Comparison of ENCODE assay signal across 1 cellular context in the genomic region with DNA sequence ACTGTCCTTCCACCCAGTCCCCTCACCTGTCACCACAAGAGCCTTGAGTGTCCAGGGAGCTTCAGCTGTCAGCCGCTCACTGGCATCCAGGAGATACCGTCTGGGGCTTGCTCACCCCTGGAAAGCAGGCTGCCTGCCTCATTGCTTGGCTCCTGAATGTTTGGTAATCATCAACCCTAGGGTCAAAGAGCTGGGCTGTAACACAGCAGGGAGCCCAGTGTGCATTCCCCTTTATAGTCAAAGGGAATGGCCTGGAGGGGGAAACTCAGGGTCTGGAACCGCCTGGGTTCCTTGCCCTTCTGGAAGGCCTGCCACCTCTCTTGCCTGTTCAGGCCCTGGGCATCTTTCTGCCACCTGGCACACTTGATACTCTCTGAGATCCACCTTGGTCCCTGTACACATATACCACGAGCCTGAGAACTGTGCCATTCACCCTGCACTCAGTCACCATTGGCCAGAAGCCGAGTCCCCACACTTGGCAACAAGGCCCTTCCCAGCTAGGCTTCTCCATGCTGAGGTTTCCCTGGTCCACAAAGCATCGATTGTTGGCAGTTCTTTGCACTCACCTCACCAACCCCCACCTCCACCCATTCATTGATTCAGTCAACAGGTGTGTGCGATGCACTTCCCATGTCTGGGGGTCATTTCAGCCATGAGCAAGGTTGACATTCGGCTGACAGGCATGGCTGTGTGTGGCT.
A peak's percentile ranks its signal among the peaks of the same experiment; 100 is the strongest.
TF ChIP-seq lines count a peak whose summit lies in the region.

No MANE protein-coding gene starts in this region.

TF ChIP-seq in HepG2, 621 proteins besides CTCF, POLR2A, EP300 and RAD21 (continues in another document):
- no peak for TF ChIP-seq NKX3-1 (CRISPR knock-in tag; IDR thresholded peaks at IDR 0.05)
- no peak; the same call in none of the 2 replicates for TF ChIP-seq NRL (CRISPR knock-in tag; IDR thresholded peaks at IDR 0.05; ENCODE audit: borderline replicate concordance)
- no peak for TF ChIP-seq ZNF3 (CRISPR knock-in tag; IDR thresholded peaks at IDR 0.05)
- no peak for TF ChIP-seq ZNF138 (CRISPR knock-in tag; IDR thresholded peaks at IDR 0.05; ENCODE audit: low read depth)
- TF ChIP-seq HOXD1 (CRISPR knock-in tag; IDR thresholded peaks at IDR 0.05): no peak
- peak; percentile 19; the same call in 1 of the 2 replicates for TF ChIP-seq TBX2 (CRISPR knock-in tag; IDR thresholded peaks at IDR 0.05; ENCODE audit: borderline replicate concordance)
- TF ChIP-seq HCFC1 (IDR thresholded peaks at IDR 0.05; ENCODE audit: low read depth, low read length): no peak
- TF ChIP-seq GTF2F1 (IDR thresholded peaks at IDR 0.05; ENCODE audit: low read length): no peak
- no peak for TF ChIP-seq ZNF446 (CRISPR knock-in tag; IDR thresholded peaks at IDR 0.05)
- no peak; the same call in 1 of the 2 replicates for TF ChIP-seq SALL1 (CRISPR knock-in tag; IDR thresholded peaks at IDR 0.05)
- TF ChIP-seq, protein P1, sequence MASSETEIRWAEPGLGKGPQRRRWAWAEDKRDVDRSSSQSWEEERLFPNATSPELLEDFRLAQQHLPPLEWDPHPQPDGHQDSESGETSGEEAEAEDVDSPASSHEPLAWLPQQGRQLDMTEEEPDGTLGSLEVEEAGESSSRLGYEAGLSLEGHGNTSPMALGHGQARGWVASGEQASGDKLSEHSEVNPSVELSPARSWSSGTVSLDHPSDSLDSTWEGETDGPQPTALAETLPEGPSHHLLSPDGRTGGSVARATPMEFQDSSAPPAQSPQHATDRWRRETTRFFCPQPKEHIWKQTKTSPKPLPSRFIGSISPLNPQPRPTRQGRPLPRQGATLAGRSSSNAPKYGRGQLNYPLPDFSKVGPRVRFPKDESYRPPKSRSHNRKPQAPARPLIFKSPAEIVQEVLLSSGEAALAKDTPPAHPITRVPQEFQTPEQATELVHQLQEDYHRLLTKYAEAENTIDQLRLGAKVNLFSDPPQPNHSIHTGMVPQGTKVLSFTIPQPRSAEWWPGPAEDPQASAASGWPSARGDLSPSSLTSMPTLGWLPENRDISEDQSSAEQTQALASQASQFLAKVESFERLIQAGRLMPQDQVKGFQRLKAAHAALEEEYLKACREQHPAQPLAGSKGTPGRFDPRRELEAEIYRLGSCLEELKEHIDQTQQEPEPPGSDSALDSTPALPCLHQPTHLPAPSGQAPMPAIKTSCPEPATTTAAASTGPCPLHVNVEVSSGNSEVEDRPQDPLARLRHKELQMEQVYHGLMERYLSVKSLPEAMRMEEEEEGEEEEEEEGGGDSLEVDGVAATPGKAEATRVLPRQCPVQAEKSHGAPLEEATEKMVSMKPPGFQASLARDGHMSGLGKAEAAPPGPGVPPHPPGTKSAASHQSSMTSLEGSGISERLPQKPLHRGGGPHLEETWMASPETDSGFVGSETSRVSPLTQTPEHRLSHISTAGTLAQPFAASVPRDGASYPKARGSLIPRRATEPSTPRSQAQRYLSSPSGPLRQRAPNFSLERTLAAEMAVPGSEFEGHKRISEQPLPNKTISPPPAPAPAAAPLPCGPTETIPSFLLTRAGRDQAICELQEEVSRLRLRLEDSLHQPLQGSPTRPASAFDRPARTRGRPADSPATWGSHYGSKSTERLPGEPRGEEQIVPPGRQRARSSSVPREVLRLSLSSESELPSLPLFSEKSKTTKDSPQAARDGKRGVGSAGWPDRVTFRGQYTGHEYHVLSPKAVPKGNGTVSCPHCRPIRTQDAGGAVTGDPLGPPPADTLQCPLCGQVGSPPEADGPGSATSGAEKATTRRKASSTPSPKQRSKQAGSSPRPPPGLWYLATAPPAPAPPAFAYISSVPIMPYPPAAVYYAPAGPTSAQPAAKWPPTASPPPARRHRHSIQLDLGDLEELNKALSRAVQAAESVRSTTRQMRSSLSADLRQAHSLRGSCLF (CRISPR knock-in tag; IDR thresholded peaks at IDR 0.05; ENCODE audit: borderline replicate concordance): no peak
- TF ChIP-seq ZNF781 (CRISPR knock-in tag; IDR thresholded peaks at IDR 0.05; ENCODE audit: borderline replicate concordance, not compliant biosample characterization): no peak
- no peak for TF ChIP-seq ZNF552 (CRISPR knock-in tag; IDR thresholded peaks at IDR 0.05; ENCODE audit: borderline replicate concordance)
- TF ChIP-seq ZSCAN30 (CRISPR knock-in tag; IDR thresholded peaks at IDR 0.05): no peak
- TF ChIP-seq, protein P2, sequence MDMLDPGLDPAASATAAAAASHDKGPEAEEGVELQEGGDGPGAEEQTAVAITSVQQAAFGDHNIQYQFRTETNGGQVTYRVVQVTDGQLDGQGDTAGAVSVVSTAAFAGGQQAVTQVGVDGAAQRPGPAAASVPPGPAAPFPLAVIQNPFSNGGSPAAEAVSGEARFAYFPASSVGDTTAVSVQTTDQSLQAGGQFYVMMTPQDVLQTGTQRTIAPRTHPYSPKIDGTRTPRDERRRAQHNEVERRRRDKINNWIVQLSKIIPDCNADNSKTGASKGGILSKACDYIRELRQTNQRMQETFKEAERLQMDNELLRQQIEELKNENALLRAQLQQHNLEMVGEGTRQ (IDR thresholded peaks at IDR 0.05; ENCODE audit: low read depth, low read length): no peak
- TF ChIP-seq, protein P2 (CRISPR knock-in tag; IDR thresholded peaks at IDR 0.05; ENCODE audit: borderline replicate concordance): no peak
- no peak for TF ChIP-seq JDP2 (CRISPR knock-in tag; IDR thresholded peaks at IDR 0.05; ENCODE audit: borderline replicate concordance)
- TF ChIP-seq, protein P3, sequence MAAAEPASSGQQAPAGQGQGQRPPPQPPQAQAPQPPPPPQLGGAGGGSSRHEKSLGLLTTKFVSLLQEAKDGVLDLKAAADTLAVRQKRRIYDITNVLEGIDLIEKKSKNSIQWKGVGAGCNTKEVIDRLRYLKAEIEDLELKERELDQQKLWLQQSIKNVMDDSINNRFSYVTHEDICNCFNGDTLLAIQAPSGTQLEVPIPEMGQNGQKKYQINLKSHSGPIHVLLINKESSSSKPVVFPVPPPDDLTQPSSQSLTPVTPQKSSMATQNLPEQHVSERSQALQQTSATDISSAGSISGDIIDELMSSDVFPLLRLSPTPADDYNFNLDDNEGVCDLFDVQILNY (CRISPR knock-in tag; conservative IDR thresholded peaks at IDR 0.05): no peak
- no peak for TF ChIP-seq NFE2L1 (CRISPR knock-in tag; IDR thresholded peaks at IDR 0.05; ENCODE audit: borderline replicate concordance)
- TF ChIP-seq, protein P4, sequence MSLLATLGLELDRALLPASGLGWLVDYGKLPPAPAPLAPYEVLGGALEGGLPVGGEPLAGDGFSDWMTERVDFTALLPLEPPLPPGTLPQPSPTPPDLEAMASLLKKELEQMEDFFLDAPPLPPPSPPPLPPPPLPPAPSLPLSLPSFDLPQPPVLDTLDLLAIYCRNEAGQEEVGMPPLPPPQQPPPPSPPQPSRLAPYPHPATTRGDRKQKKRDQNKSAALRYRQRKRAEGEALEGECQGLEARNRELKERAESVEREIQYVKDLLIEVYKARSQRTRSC (CRISPR knock-in tag; IDR thresholded peaks at IDR 0.05; ENCODE audit: low read depth): no peak
- TF ChIP-seq ZBTB8A (CRISPR knock-in tag; IDR thresholded peaks at IDR 0.05; ENCODE audit: borderline replicate concordance, low read depth): no peak
- TF ChIP-seq, protein P5, sequence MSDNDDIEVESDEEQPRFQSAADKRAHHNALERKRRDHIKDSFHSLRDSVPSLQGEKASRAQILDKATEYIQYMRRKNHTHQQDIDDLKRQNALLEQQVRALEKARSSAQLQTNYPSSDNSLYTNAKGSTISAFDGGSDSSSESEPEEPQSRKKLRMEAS (IDR thresholded peaks at IDR 0.05): no peak; the same call in 1 of the 2 replicates
- TF ChIP-seq, protein P6, sequence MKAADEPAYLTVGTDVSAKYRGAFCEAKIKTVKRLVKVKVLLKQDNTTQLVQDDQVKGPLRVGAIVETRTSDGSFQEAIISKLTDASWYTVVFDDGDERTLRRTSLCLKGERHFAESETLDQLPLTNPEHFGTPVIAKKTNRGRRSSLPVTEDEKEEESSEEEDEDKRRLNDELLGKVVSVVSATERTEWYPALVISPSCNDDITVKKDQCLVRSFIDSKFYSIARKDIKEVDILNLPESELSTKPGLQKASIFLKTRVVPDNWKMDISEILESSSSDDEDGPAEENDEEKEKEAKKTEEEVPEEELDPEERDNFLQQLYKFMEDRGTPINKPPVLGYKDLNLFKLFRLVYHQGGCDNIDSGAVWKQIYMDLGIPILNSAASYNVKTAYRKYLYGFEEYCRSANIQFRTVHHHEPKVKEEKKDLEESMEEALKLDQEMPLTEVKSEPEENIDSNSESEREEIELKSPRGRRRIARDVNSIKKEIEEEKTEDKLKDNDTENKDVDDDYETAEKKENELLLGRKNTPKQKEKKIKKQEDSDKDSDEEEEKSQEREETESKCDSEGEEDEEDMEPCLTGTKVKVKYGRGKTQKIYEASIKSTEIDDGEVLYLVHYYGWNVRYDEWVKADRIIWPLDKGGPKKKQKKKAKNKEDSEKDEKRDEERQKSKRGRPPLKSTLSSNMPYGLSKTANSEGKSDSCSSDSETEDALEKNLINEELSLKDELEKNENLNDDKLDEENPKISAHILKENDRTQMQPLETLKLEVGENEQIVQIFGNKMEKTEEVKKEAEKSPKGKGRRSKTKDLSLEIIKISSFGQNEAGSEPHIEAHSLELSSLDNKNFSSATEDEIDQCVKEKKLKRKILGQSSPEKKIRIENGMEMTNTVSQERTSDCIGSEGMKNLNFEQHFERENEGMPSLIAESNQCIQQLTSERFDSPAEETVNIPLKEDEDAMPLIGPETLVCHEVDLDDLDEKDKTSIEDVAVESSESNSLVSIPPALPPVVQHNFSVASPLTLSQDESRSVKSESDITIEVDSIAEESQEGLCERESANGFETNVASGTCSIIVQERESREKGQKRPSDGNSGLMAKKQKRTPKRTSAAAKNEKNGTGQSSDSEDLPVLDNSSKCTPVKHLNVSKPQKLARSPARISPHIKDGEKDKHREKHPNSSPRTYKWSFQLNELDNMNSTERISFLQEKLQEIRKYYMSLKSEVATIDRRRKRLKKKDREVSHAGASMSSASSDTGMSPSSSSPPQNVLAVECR (CRISPR knock-in tag; IDR thresholded peaks at IDR 0.05; ENCODE audit: borderline replicate concordance): peak; percentile 21; the same call in 1 of the 2 replicates
- TF ChIP-seq, protein P7, sequence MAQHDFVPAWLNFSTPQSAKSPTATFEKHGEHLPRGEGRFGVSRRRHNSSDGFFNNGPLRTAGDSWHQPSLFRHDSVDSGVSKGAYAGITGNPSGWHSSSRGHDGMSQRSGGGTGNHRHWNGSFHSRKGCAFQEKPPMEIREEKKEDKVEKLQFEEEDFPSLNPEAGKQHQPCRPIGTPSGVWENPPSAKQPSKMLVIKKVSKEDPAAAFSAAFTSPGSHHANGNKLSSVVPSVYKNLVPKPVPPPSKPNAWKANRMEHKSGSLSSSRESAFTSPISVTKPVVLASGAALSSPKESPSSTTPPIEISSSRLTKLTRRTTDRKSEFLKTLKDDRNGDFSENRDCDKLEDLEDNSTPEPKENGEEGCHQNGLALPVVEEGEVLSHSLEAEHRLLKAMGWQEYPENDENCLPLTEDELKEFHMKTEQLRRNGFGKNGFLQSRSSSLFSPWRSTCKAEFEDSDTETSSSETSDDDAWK (CRISPR knock-in tag; IDR thresholded peaks at IDR 0.05): no peak
- no peak for TF ChIP-seq MEF2D (CRISPR knock-in tag; IDR thresholded peaks at IDR 0.05)
- no peak for TF ChIP-seq SALL2 (CRISPR knock-in tag; IDR thresholded peaks at IDR 0.05)
- TF ChIP-seq, protein P8, sequence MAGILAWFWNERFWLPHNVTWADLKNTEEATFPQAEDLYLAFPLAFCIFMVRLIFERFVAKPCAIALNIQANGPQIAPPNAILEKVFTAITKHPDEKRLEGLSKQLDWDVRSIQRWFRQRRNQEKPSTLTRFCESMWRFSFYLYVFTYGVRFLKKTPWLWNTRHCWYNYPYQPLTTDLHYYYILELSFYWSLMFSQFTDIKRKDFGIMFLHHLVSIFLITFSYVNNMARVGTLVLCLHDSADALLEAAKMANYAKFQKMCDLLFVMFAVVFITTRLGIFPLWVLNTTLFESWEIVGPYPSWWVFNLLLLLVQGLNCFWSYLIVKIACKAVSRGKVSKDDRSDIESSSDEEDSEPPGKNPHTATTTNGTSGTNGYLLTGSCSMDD (CRISPR knock-in tag; IDR thresholded peaks at IDR 0.05): no peak
- TF ChIP-seq, protein P9, sequence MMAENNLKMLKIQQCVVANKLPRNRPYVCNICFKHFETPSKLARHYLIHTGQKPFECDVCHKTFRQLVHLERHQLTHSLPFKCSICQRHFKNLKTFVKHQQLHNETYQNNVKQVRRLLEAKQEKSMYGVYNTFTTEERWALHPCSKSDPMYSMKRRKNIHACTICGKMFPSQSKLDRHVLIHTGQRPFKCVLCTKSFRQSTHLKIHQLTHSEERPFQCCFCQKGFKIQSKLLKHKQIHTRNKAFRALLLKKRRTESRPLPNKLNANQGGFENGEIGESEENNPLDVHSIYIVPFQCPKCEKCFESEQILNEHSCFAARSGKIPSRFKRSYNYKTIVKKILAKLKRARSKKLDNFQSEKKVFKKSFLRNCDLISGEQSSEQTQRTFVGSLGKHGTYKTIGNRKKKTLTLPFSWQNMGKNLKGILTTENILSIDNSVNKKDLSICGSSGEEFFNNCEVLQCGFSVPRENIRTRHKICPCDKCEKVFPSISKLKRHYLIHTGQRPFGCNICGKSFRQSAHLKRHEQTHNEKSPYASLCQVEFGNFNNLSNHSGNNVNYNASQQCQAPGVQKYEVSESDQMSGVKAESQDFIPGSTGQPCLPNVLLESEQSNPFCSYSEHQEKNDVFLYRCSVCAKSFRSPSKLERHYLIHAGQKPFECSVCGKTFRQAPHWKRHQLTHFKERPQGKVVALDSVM (CRISPR knock-in tag; IDR thresholded peaks at IDR 0.05): no peak
- TF ChIP-seq, protein P10, sequence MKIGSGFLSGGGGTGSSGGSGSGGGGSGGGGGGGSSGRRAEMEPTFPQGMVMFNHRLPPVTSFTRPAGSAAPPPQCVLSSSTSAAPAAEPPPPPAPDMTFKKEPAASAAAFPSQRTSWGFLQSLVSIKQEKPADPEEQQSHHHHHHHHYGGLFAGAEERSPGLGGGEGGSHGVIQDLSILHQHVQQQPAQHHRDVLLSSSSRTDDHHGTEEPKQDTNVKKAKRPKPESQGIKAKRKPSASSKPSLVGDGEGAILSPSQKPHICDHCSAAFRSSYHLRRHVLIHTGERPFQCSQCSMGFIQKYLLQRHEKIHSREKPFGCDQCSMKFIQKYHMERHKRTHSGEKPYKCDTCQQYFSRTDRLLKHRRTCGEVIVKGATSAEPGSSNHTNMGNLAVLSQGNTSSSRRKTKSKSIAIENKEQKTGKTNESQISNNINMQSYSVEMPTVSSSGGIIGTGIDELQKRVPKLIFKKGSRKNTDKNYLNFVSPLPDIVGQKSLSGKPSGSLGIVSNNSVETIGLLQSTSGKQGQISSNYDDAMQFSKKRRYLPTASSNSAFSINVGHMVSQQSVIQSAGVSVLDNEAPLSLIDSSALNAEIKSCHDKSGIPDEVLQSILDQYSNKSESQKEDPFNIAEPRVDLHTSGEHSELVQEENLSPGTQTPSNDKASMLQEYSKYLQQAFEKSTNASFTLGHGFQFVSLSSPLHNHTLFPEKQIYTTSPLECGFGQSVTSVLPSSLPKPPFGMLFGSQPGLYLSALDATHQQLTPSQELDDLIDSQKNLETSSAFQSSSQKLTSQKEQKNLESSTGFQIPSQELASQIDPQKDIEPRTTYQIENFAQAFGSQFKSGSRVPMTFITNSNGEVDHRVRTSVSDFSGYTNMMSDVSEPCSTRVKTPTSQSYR (CRISPR knock-in tag; IDR thresholded peaks at IDR 0.05; ENCODE audit: borderline replicate concordance): peak; percentile 68; the same call in 1 of the 2 replicates
- no peak for TF ChIP-seq ZNF746 (CRISPR knock-in tag; IDR thresholded peaks at IDR 0.05)
- no peak for TF ChIP-seq ZNF879 (CRISPR knock-in tag; IDR thresholded peaks at IDR 0.05)
- TF ChIP-seq ZSCAN25 (CRISPR knock-in tag; IDR thresholded peaks at IDR 0.05): no peak
- TF ChIP-seq CCAR2 (optimal IDR thresholded peaks at IDR 0.05; ENCODE audit: low read depth, low read length): no peak
- no peak for TF ChIP-seq ZNF282 (IDR thresholded peaks at IDR 0.05; ENCODE audit: partially characterized antibody)
- TF ChIP-seq ZSCAN22 (CRISPR knock-in tag; IDR thresholded peaks at IDR 0.05): no peak
